Comparison of ENCODE assay signal across 8 cellular contexts in the genomic region with DNA sequence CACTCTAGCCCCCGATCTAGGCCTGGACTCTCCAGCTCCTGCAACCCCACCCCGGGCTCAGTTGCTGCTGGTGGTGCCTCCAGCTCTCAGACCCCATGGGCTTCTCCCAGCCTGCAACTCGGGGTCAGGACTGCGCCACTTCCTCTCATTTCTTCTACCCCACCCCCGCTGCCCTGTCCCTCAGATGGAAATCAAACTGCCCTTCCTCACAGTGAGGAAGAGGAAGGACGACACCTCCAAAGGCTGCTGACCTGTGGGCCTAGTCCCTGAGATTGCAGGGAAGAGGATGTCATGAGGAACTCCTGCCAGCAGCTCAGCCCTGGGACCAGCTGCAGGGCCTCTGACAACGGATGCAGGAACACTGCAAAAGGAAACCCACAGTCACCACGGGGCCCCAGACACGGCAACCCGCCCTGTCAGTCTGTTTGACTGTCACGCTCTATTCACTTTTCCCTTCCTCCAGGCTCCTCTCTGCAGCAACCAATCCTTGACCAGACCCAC. TPM values are rescaled to one million over a fixed set of nuclear protein-coding genes. Genes with fewer than 3 reads are reported as not detected.
A peak's percentile ranks its signal among the peaks of the same experiment; 100 is the strongest.
DNase-seq lines count a peak whose midpoint lies in the region; ATAC-seq and TF ChIP-seq lines count a peak whose summit lies in the region.

No MANE protein-coding gene starts in this region.

- no peak overlapping the region for H3K9ac ChIP-seq in mammary epithelial cell (ENCODE audit: insufficient read depth, low read length)

- H3K27me3 ChIP-seq in mammary epithelial cell (ENCODE audit: insufficient read depth, low read length) (no peaks in the 10 kb centered on the region), heart left ventricle (no peaks in the 10 kb centered on the region)

- peaks cover 91% of the 10 kb centered on the region for H3K4me1 ChIP-seq in mammary epithelial cell (ENCODE audit: insufficient read depth, low read length)
- peaks cover 65 to 100% (median 97%) of the 10 kb centered on the region in 12 donors for H3K4me1 ChIP-seq in heart left ventricle

- H3K36me3 Mint-ChIP-seq in MCF 10A (ENCODE audit: insufficient read depth, unreplicated experiment), result peaks cover 32% of the 10 kb centered on the region

- H3K9me3 ChIP-seq in mammary epithelial cell (replicated peaks; ENCODE audit: insufficient read depth, low read length), result no peaks in the 10 kb centered on the region
- no peaks in the 10 kb centered on the region for H3K9me3 ChIP-seq in heart left ventricle

- H3K36me3 ChIP-seq in mammary epithelial cell (ENCODE audit: insufficient read depth, low read length), result peaks cover 7% of the 10 kb centered on the region
- H3K36me3 ChIP-seq in heart left ventricle, result peaks cover 0 to 20% (median 13%) of the 10 kb centered on the region in 9 donors

- TF ChIP-seq POLR2A in heart left ventricle (IDR thresholded peaks at IDR 0.05), result no peak

- no peak overlapping the region for H2AFZ ChIP-seq in mammary epithelial cell (ENCODE audit: low read depth, low read length)

- DNase-seq in MCF 10A (ENCODE audit: unreplicated experiment) (no peak), mammary epithelial cell (no peak), Kasumi-1 (lab: John Stamatoyannopoulos, UW) (peak; percentile 96 to 98), activated T-cell treated with anti-CD3 and anti-CD28 coated beads for 48 hours (ENCODE audit: low read depth) (peak; percentile 54), heart left ventricle (peak in 4 of 5 donors; percentile 67 to 82 (median 72)), pons (ENCODE audit: low spot score) (no peak), SW 1271 (lab: John Stamatoyannopoulos, UW) (no peak)
- DNase-seq in stimulated activated CD4-positive, alpha-beta T cell treated with anti-CD3 and anti-CD28 coated beads, Interleukin-2, amount 100 ng/mL, for 24 hours, result peak; percentile 68 to 73

- in situ Hi-C loops in mammary epithelial cell (cut with MboI; ENCODE audit: low sequenced_read_pairs in 2 of 2), result loop anchor here in 1 of 2 donors (5.0 kb wide), 1 partner anchor 84 kb away; no protein-coding TSS in a partner anchor

- H3K9me3 Mint-ChIP-seq in MCF 10A (ENCODE audit: unreplicated experiment), result no peaks in the 10 kb centered on the region

- H3K4me3 ChIP-seq in mammary epithelial cell (replicated peaks in 1 of 3; ENCODE audit: insufficient read depth in 1 of 3, low read depth in 2 of 3, low read length in 3 of 3), result no peak overlapping the region
- H3K4me3 ChIP-seq in heart left ventricle, result no peak overlapping the region

- intact Hi-C loops in MCF 10A (cut with micrococcal nuclease) (loop anchor here (5.0 kb wide), 2 partner anchors 84 to 144 kb away; partner anchors contain the start of gene ZNF410), mammary epithelial cell (cut with micrococcal nuclease) (loop anchor here (5.0 kb wide), 1 partner anchor 44 kb away; no protein-coding TSS in a partner anchor), heart left ventricle (cut with DNase I) (loop anchor here in 2 of 10 donors (5.0 kb wide), 2 partner anchors 79 to 84 kb away; no protein-coding TSS in a partner anchor)

- peak in 3 of 4 donors; percentile 17 to 38 (median 22) for ATAC-seq in heart left ventricle

- POLR2A ChIA-PET in MCF 10A (lab: Yijun Ruan, JAX), result interaction anchor here (0.7 to 9.8 kb wide), 8 partner anchors 13 to 206 kb away, joined by 3 to 296 read pairs (median 11); partner anchors contain the start of genes COQ6 and FAM161B

- 83% methylated on average over 8 of the region's 11 CpGs for WGBS in mammary epithelial cell (ENCODE audit: low coverage, missing lambda C conversion rate)
- whole genome bisulfite sequencing in heart left ventricle, 4 donors, result 23 to 37% (median 26%) methylated on average over 6 to 11 of the region's 11 CpGs

- H3K27me3 Mint-ChIP-seq in MCF 10A (ENCODE audit: insufficient read depth, unreplicated experiment), result no peaks in the 10 kb centered on the region

- BruUV-seq in MCF 10A (replicated peaks; lab: Mats Ljungman, UMichigan) (no TSS peak), mammary epithelial cell (replicated peaks; lab: Mats Ljungman, UMichigan) (no TSS peak)

- peaks cover 68% of the 10 kb centered on the region for H3K4me1 Mint-ChIP-seq in MCF 10A (ENCODE audit: insufficient read depth, unreplicated experiment)

- peaks cover 2% of the 10 kb centered on the region for H4K20me1 ChIP-seq in mammary epithelial cell (ENCODE audit: insufficient read depth, low read length)

- CTCF ChIA-PET in MCF 10A (lab: Yijun Ruan, JAX), result interaction anchor here (0.6 to 5.7 kb wide), 6 partner anchors 10 to 43 kb away, joined by 3 to 59 read pairs (median 24); no protein-coding TSS in a partner anchor
- CTCF ChIA-PET in mammary epithelial cell (lab: Charles Lee; ENCODE audit: low non-redundant PET), result no interaction called here

- no peak overlapping the region for H3K4me2 ChIP-seq in mammary epithelial cell (ENCODE audit: insufficient read depth, low read depth, low read length)

- dilution Hi-C loops in mammary epithelial cell (cut with HindIII; ENCODE audit: low sequenced_read_pairs), result no loop called here

- H3K4me3 Mint-ChIP-seq in MCF 10A (ENCODE audit: unreplicated experiment), result no peak overlapping the region

- peak overlapping the region; percentile 92 for H3K27ac Mint-ChIP-seq in MCF 10A (ENCODE audit: low read depth, unreplicated experiment)

- no peak for TF ChIP-seq CTCF in MCF 10A (IDR thresholded peaks at IDR 0.05; ENCODE audit: unreplicated experiment)
- no peak for TF ChIP-seq CTCF in mammary epithelial cell (conservative IDR thresholded peaks at IDR 0.05 in 1 of 2, IDR thresholded peaks at IDR 0.05 in 1 of 2; ENCODE audit: extremely low read depth in 1 of 2, insufficient read depth in 1 of 2, low read depth in 1 of 2, low read length in 2 of 2)
- TF ChIP-seq CTCF in heart left ventricle (IDR thresholded peaks at IDR 0.05), result no peak

- H3K27ac ChIP-seq in mammary epithelial cell (ENCODE audit: insufficient read depth, low read depth, low read length) (no peak overlapping the region), heart left ventricle (peak overlapping the region; percentile 61 to 100 (median 82))

- H3K79me2 ChIP-seq in mammary epithelial cell (ENCODE audit: insufficient read depth, low read length), result peaks cover 98% of the 10 kb centered on the region

RNA-seq across cellular contexts. Expression of gene PNMA1, which starts 29.3 kb away (rescaled TPM):
- total RNA-seq in MCF 10A (2022) (43.3 and 46.3 TPM in 2 replicates), mammary epithelial cell (10 to 100 TPM; 15.7 to 30.5 TPM), heart left ventricle (10 to 100 TPM; 14.5 to 32.3 (median 25.9) TPM)
- polyA plus RNA-seq in mammary epithelial cell (17.0 TPM), heart left ventricle (10 to 100 TPM in 1 of 2 donors, 1 to 10 TPM in 1; 7.4 to 27.3 TPM)
- polyA minus RNA-seq in mammary epithelial cell, result 33.6 TPM

Comparison
In these comparisons a context has a peak if more than half of its experiments do, and no peak if none do; other contexts are left out.
1. DNase-seq: peak in Kasumi-1 (2 of 2), activated T-cell treated with anti-CD3 and anti-CD28 coated beads for 48 hours (single experiment), heart left ventricle (4 of 5) and stimulated activated CD4-positive, alpha-beta T cell treated with anti-CD3 and anti-CD28 coated beads, Interleukin-2, amount 100 ng/mL, for 24 hours (2 of 2); none in MCF 10A (single experiment), mammary epithelial cell (single experiment), pons (single experiment) and SW 1271 (0 of 2).